Comparison of ENCODE assay signal across 9 cellular contexts in genomic region chr7:100358027-100358856, GRCh38. TPM values are rescaled to one million over a fixed set of nuclear protein-coding genes. Genes with fewer than 3 reads are reported as not detected.
DNase-seq lines count a peak whose midpoint lies in the region; ATAC-seq, FAIRE-seq and TF ChIP-seq lines count a peak whose summit lies in the region.
"Had no signal": no experiment of that assay in that cellular context is flagged by ENCODE, and none has a peak within 500 bp of the region (broad histone marks: within the 10 kb centered on the region; RNA-seq: fewer than 3 reads in every experiment).

TSS of gene PILRB (plus strand) at chr7:100358117. CDS start at chr7:100358303, 186 bp downstream.

- peak within 1 kb of the TSS; percentile 11 for H3K27ac Mint-ChIP-seq in activated CD4-positive, alpha-beta T cell treated with anti-CD3 and anti-CD28 coated beads, Interleukin-2, amount 10 ng/mL, durations not matched to agents 24 days and 14 days
- no peak within 1 kb of the TSS for H3K27ac Mint-ChIP-seq in activated T-helper 1 cell treated with anti-CD3 and anti-CD28 coated beads, Interleukin-12 subunit alpha, Interleukin-12 subunit beta, Interleukin-2, Interleukin-4 antibody, amounts not matched to agents 30 ng/mL and 10 ng/mL and 1 ng/mL, durations not matched to agents 14 hours and 24 hours and 36 hours

- H3K4me3 ChIP-seq in kidney (ENCODE audit: low read length in 2 of 2) (no peak within 1 kb of the TSS), thoracic aorta (no peak within 1 kb of the TSS)

- ATAC-seq in thoracic aorta (ENCODE audit: insufficient number of reproducible peaks, low FRiP score, low read depth), result no peak
- no peak for ATAC-seq in HG02981 (IDR thresholded peaks at IDR 0.05; ENCODE audit: unreplicated experiment)
- no peak for ATAC-seq in HG03520 (IDR thresholded peaks at IDR 0.05; ENCODE audit: unreplicated experiment)

- no peak for FAIRE-seq in kidney (lab: Jason Lieb, UNC)

- H3K9ac ChIP-seq in kidney (ENCODE audit: low read length in 2 of 2), result no peak within 1 kb of the TSS

- peak; percentile 5 for TF ChIP-seq CTCF in kidney (IDR thresholded peaks at IDR 0.05; ENCODE audit: borderline replicate concordance, extremely low read depth, insufficient read depth)
- TF ChIP-seq CTCF in thoracic aorta (IDR thresholded peaks at IDR 0.05), result no peak

- H3K27me3 Mint-ChIP-seq in activated CD4-positive, alpha-beta T cell treated with anti-CD3 and anti-CD28 coated beads, Interleukin-2, amount 10 ng/mL, durations not matched to agents 24 days and 14 days, result no peaks in the 10 kb centered on the region
- no peaks in the 10 kb centered on the region for H3K27me3 Mint-ChIP-seq in activated T-helper 1 cell treated with anti-CD3 and anti-CD28 coated beads, Interleukin-12 subunit alpha, Interleukin-12 subunit beta, Interleukin-2, Interleukin-4 antibody, amounts not matched to agents 30 ng/mL and 10 ng/mL and 1 ng/mL, durations not matched to agents 14 hours and 24 hours and 36 hours (ENCODE audit: insufficient read depth)

- no peaks in the 10 kb centered on the region for H3K9me3 ChIP-seq in kidney (ENCODE audit: control insufficient read depth in 1 of 2, low read length in 2 of 2)
- no peaks in the 10 kb centered on the region for H3K9me3 ChIP-seq in thoracic aorta

- H3K36me3 ChIP-seq in kidney (ENCODE audit: control insufficient read depth in 1 of 2, insufficient read depth in 2 of 2, low read length in 2 of 2) (peaks cover 30 to 60% of the 10 kb centered on the region in 2 donors), thoracic aorta (peaks cover 89% of the 10 kb centered on the region)

- H3K4me1 ChIP-seq in kidney (ENCODE audit: control insufficient read depth in 1 of 2, insufficient read depth in 1 of 2, low read depth in 1 of 2, low read length in 2 of 2) (no peaks in the 10 kb centered on the region), thoracic aorta (ENCODE audit: control insufficient read depth in 1 of 2, low read depth in 2 of 2) (no peaks in the 10 kb centered on the region)

- no peaks in the 10 kb centered on the region for H3K27me3 ChIP-seq in thoracic aorta (replicated peaks; ENCODE audit: insufficient read depth)

- H3K27ac ChIP-seq in kidney (ENCODE audit: low read depth in 2 of 2, low read length in 2 of 2) (no peak within 1 kb of the TSS), thoracic aorta (no peak within 1 kb of the TSS)

- peaks cover 59% of the 10 kb centered on the region for H3K36me3 Mint-ChIP-seq in activated CD4-positive, alpha-beta T cell treated with anti-CD3 and anti-CD28 coated beads, Interleukin-2, amount 10 ng/mL, durations not matched to agents 24 days and 14 days (ENCODE audit: low read depth)
- H3K36me3 Mint-ChIP-seq in activated T-helper 1 cell treated with anti-CD3 and anti-CD28 coated beads, Interleukin-12 subunit alpha, Interleukin-12 subunit beta, Interleukin-2, Interleukin-4 antibody, amounts not matched to agents 30 ng/mL and 10 ng/mL and 1 ng/mL, durations not matched to agents 14 hours and 24 hours and 36 hours (ENCODE audit: low read depth), result peaks cover 38% of the 10 kb centered on the region

- peaks cover 2% of the 10 kb centered on the region for H3K9me3 Mint-ChIP-seq in activated CD4-positive, alpha-beta T cell treated with anti-CD3 and anti-CD28 coated beads, Interleukin-2, amount 10 ng/mL, durations not matched to agents 24 days and 14 days
- no peaks in the 10 kb centered on the region for H3K9me3 Mint-ChIP-seq in activated T-helper 1 cell treated with anti-CD3 and anti-CD28 coated beads, Interleukin-12 subunit alpha, Interleukin-12 subunit beta, Interleukin-2, Interleukin-4 antibody, amounts not matched to agents 30 ng/mL and 10 ng/mL and 1 ng/mL, durations not matched to agents 14 hours and 24 hours and 36 hours

- H3K4me3 Mint-ChIP-seq in activated CD4-positive, alpha-beta T cell treated with anti-CD3 and anti-CD28 coated beads, Interleukin-2, amount 10 ng/mL, durations not matched to agents 24 days and 14 days, result no peak within 1 kb of the TSS
- no peak within 1 kb of the TSS for H3K4me3 Mint-ChIP-seq in activated T-helper 1 cell treated with anti-CD3 and anti-CD28 coated beads, Interleukin-12 subunit alpha, Interleukin-12 subunit beta, Interleukin-2, Interleukin-4 antibody, amounts not matched to agents 30 ng/mL and 10 ng/mL and 1 ng/mL, durations not matched to agents 14 hours and 24 hours and 36 hours

- intact Hi-C loops in activated CD4-positive, alpha-beta T cell treated with anti-CD3 and anti-CD28 coated beads, Interleukin-2, amount 10 ng/mL, durations not matched to agents 24 days and 14 days (cut with micrococcal nuclease), result no loop called here
- intact Hi-C loops in activated T-helper 1 cell treated with anti-CD3 and anti-CD28 coated beads, Interleukin-12 subunit alpha, Interleukin-12 subunit beta, Interleukin-2, Interleukin-4 antibody, amounts not matched to agents 30 ng/mL and 10 ng/mL and 1 ng/mL, durations not matched to agents 14 hours and 24 hours and 36 hours (cut with micrococcal nuclease), result no loop called here
- intact Hi-C loops in kidney (cut with DNase I), result no loop called here

- H3K4me1 Mint-ChIP-seq in activated CD4-positive, alpha-beta T cell treated with anti-CD3 and anti-CD28 coated beads, Interleukin-2, amount 10 ng/mL, durations not matched to agents 24 days and 14 days, result peaks cover 10% of the 10 kb centered on the region
- peaks cover 14% of the 10 kb centered on the region for H3K4me1 Mint-ChIP-seq in activated T-helper 1 cell treated with anti-CD3 and anti-CD28 coated beads, Interleukin-12 subunit alpha, Interleukin-12 subunit beta, Interleukin-2, Interleukin-4 antibody, amounts not matched to agents 30 ng/mL and 10 ng/mL and 1 ng/mL, durations not matched to agents 14 hours and 24 hours and 36 hours (ENCODE audit: low read depth)

- no peak for DNase-seq in activated CD4-positive, alpha-beta T cell treated with anti-CD3 and anti-CD28 coated beads, Interleukin-2, amount 10 ng/mL, durations not matched to agents 24 days and 14 days
- no peak for DNase-seq in activated CD4-positive, alpha-beta T cell treated with anti-CD3 and anti-CD28 coated beads for 48 hours
- no peak for DNase-seq in activated T-helper 1 cell treated with anti-CD3 and anti-CD28 coated beads, Interleukin-12 subunit alpha, Interleukin-12 subunit beta, Interleukin-2, Interleukin-4 antibody, amounts not matched to agents 30 ng/mL and 10 ng/mL and 1 ng/mL, durations not matched to agents 14 hours and 24 hours and 36 hours (ENCODE audit: low spot score)
- DNase-seq in kidney (peak; percentile 37), thoracic aorta (ENCODE audit: low spot score) (no peak)
- no peak for DNase-seq in activated effector memory CD4-positive, alpha-beta T cell treated with Interleukin-2 at 50 U/mL for 16 hours
- DNase-seq: ACHN had no signal

RNA-seq across cellular contexts. Expression of gene PILRB, which starts in this region (rescaled TPM):
- 74.6 and 78.3 TPM in 2 replicates for total RNA-seq in activated CD4-positive, alpha-beta T cell treated with anti-CD3 and anti-CD28 coated beads, Interleukin-2, amount 10 ng/mL, durations not matched to agents 24 days and 14 days
- total RNA-seq in activated T-helper 1 cell treated with anti-CD3 and anti-CD28 coated beads, Interleukin-12 subunit alpha, Interleukin-12 subunit beta, Interleukin-2, Interleukin-4 antibody, amounts not matched to agents 30 ng/mL and 10 ng/mL and 1 ng/mL, durations not matched to agents 14 hours and 24 hours and 36 hours, result 82.6 and 83.9 TPM in 2 replicates
- total RNA-seq in kidney (76.4 TPM), thoracic aorta (100 to 1,000 TPM in 1 of 2 donors, 10 to 100 TPM in 1; 88.4 to 100 TPM)
- 45.0 TPM for polyA plus RNA-seq in kidney (ENCODE audit: insufficient read depth, low read depth, low replicate concordance)
